Comparison of ENCODE assay signal across 18 cellular contexts in the genomic region with DNA sequence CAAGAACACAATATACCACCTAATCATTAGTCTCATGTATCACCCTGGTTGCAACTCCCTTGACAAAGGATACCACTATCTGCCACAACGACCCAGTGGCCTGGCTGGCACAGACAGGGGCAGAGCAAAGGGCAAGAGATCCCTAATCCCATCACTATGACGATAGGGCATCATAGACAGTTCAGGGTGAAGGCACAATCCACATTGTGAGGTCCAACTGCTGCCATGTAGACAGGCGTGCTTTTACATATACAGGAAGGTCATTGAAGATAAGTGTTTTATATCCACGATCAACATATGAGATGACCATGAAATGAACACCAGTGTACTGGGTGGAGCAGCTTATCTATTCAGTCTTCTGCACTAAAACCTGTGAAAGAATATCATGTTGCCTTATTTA.
DNase-seq lines count a peak whose midpoint lies in the region; ATAC-seq and TF ChIP-seq lines count a peak whose summit lies in the region.
"Had no signal": no experiment of that assay in that cellular context is flagged by ENCODE, and none has a peak within 500 bp of the region (broad histone marks: within the 10 kb centered on the region; RNA-seq: fewer than 3 reads in every experiment).

No MANE protein-coding gene starts in this region.

- TF ChIP-seq CTCF in esophagus muscularis mucosa (IDR thresholded peaks at IDR 0.05) (no peak), type B pancreatic cell (conservative IDR thresholded peaks at IDR 0.05) (no peak)

- H3K27ac ChIP-seq in esophagus muscularis mucosa (replicated peaks in 1 of 4): no peak overlapping the region
- H3K27ac ChIP-seq: BLaER1, neutrophil, tibial nerve had no signal

- peaks cover 2% of the 10 kb centered on the region for H3K9me3 Mint-ChIP-seq in activated CD8-positive, alpha-beta memory T cell treated with anti-CD3 and anti-CD28 coated beads, Interleukin-2, amount 10 ng/mL, durations not matched to agents 7 days and 5 days (ENCODE audit: low read depth)
- peaks cover 5% of the 10 kb centered on the region for H3K9me3 Mint-ChIP-seq in type B pancreatic cell

- intact Hi-C loops in esophagus muscularis mucosa (cut with DNase I): no loop called here

- no peaks in the 10 kb centered on the region for H3K36me3 ChIP-seq in esophagus muscularis mucosa
- H3K36me3 ChIP-seq: BLaER1, neutrophil, tibial nerve had no signal

- TF ChIP-seq POLR2A in esophagus muscularis mucosa (IDR thresholded peaks at IDR 0.05; ENCODE audit: low read depth): no peak

- no peak overlapping the region for H3K4me3 ChIP-seq in esophagus muscularis mucosa
- H3K4me3 ChIP-seq: BLaER1, tibial nerve had no signal

- ATAC-seq in activated CD8-positive, alpha-beta memory T cell treated with anti-CD3 and anti-CD28 coated beads, Interleukin-2, amount 10 ng/mL, durations not matched to agents 7 days and 5 days: no peak
- ATAC-seq in HG03442 (IDR thresholded peaks at IDR 0.05; ENCODE audit: unreplicated experiment): peak; percentile 70

- no peak overlapping the region for H3K4me3 Mint-ChIP-seq in activated CD8-positive, alpha-beta memory T cell treated with anti-CD3 and anti-CD28 coated beads, Interleukin-2, amount 10 ng/mL, durations not matched to agents 7 days and 5 days
- no peak overlapping the region for H3K4me3 Mint-ChIP-seq in type B pancreatic cell

- no peaks in the 10 kb centered on the region for H3K4me1 Mint-ChIP-seq in activated CD8-positive, alpha-beta memory T cell treated with anti-CD3 and anti-CD28 coated beads, Interleukin-2, amount 10 ng/mL, durations not matched to agents 7 days and 5 days
- H3K4me1 Mint-ChIP-seq in type B pancreatic cell (ENCODE audit: unreplicated experiment): peaks cover 3% of the 10 kb centered on the region

- peak; percentile 33 for DNase-seq in activated CD8-positive, alpha-beta memory T cell treated with anti-CD3 and anti-CD28 coated beads, Interleukin-2, amount 10 ng/mL, durations not matched to agents 7 days and 5 days
- DNase-seq in activated CD8-positive, alpha-beta memory T cell treated with anti-CD3 and anti-CD28 coated beads for 24 hours: no peak
- peak; percentile 77 for DNase-seq in esophagus muscularis mucosa (ENCODE audit: extremely low spot score)
- DNase-seq in type B pancreatic cell (ENCODE audit: extremely low spot score, unreplicated experiment): peak; percentile 18
- DNase-seq in T-helper 9 cell: no peak
- no peak for DNase-seq in SW480 (ENCODE audit: low spot score)
- DNase-seq in activated T-cell treated with anti-CD3 and anti-CD28 coated beads, Interleukin-2, amount 50 U/mL, for 1 hour: no peak
- DNase-seq: 8988T; activated CD4-positive, alpha-beta T cell treated with anti-CD3 and anti-CD28 coated beads for 4 hours; activated gamma-delta T cell; amygdala; Calu3; NCI-H1105; NCI-H510A treated with DMSO at 0.1 percent for 48 hours had no signal

- H3K27me3 Mint-ChIP-seq in activated CD8-positive, alpha-beta memory T cell treated with anti-CD3 and anti-CD28 coated beads, Interleukin-2, amount 10 ng/mL, durations not matched to agents 7 days and 5 days: peaks cover 57% of the 10 kb centered on the region
- H3K27me3 Mint-ChIP-seq in type B pancreatic cell: no peaks in the 10 kb centered on the region

- CTCF ChIA-PET in activated CD8-positive, alpha-beta memory T cell treated with anti-CD3 and anti-CD28 coated beads, Interleukin-2, amount 10 ng/mL, durations not matched to agents 7 days and 5 days (lab: Charles Lee): no interaction called here

- no peaks in the 10 kb centered on the region for H3K9me3 ChIP-seq in esophagus muscularis mucosa
- H3K9me3 ChIP-seq: BLaER1, neutrophil, tibial nerve had no signal

- WGBS in esophagus muscularis mucosa: 82% methylated on average over 4 of the region's 4 CpGs

- no peak overlapping the region for H3K27ac Mint-ChIP-seq in activated CD8-positive, alpha-beta memory T cell treated with anti-CD3 and anti-CD28 coated beads, Interleukin-2, amount 10 ng/mL, durations not matched to agents 7 days and 5 days
- no peak overlapping the region for H3K27ac Mint-ChIP-seq in type B pancreatic cell

- no peak for TF ChIP-seq EP300 in esophagus muscularis mucosa (IDR thresholded peaks at IDR 0.05)

- H3K4me1 ChIP-seq in esophagus muscularis mucosa: no peaks in the 10 kb centered on the region
- H3K4me1 ChIP-seq: tibial nerve had no signal

- H3K36me3 Mint-ChIP-seq in activated CD8-positive, alpha-beta memory T cell treated with anti-CD3 and anti-CD28 coated beads, Interleukin-2, amount 10 ng/mL, durations not matched to agents 7 days and 5 days: no peaks in the 10 kb centered on the region
- no peaks in the 10 kb centered on the region for H3K36me3 Mint-ChIP-seq in type B pancreatic cell

- no peaks in the 10 kb centered on the region for H3K27me3 ChIP-seq in esophagus muscularis mucosa
- H3K27me3 ChIP-seq: BLaER1, neutrophil, tibial nerve had no signal

Comparison
In these comparisons a context has a peak if more than half of its experiments do, and no peak if none do; other contexts are left out.
1. DNase-seq: peak in activated CD8-positive, alpha-beta memory T cell treated with anti-CD3 and anti-CD28 coated beads, Interleukin-2, amount 10 ng/mL, durations not matched to agents 7 days and 5 days (single experiment), esophagus muscularis mucosa (single experiment) and type B pancreatic cell (single experiment); none in activated CD8-positive, alpha-beta memory T cell treated with anti-CD3 and anti-CD28 coated beads for 24 hours (single experiment), T-helper 9 cell (single experiment), SW480 (single experiment) and activated T-cell treated with anti-CD3 and anti-CD28 coated beads, Interleukin-2, amount 50 U/mL, for 1 hour (single experiment).